1 cellular context compared by ENCODE assay signal in the genomic region with DNA sequence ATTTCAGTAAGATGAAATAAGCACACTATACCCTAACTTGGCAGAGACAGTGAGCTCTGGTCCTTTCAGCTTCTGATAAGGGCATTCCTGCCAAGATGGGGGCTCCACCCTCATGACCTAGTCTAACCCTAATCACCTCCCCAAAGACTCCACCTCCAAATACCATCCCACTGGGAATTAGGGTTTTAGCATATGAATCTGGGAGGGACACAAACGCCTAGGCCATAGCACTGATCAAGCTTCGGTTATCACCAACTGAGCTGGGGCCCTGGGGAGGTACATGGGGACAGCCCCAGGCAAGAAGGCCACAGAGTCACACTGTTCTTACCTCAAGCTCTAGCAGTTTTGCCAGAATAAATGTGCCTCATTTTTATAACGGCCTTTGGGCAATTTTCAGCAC.
TF ChIP-seq lines count a peak whose summit lies in the region.

No MANE protein-coding gene starts in this region.

TF ChIP-seq in H1, 55 proteins besides CTCF, POLR2A, EP300 and RAD21:
- TF ChIP-seq CBX8 (IDR thresholded peaks at IDR 0.05; ENCODE audit: borderline replicate concordance, low read depth, low read length) (no peak), SP1 (IDR thresholded peaks at IDR 0.05; ENCODE audit: low read depth, low read length) (0 out of 2 replicates have a peak, but pooled peaks have one; percentile 10), YY1 (IDR thresholded peaks at IDR 0.05; ENCODE audit: low read depth, low read length) (peak; percentile 39; the same call in 1 of the 2 replicates), TEAD4 (IDR thresholded peaks at IDR 0.05; ENCODE audit: low read depth, low read length) (0 out of 2 replicates have a peak, but pooled peaks have one; percentile 19), CREB1 (IDR thresholded peaks at IDR 0.05) (no peak)
